Comparison of ENCODE assay signal across 1 cellular context in genomic region chr10:50659865-50660730, GRCh38.
TF ChIP-seq lines count a peak whose summit lies in the region.
"Not testable (repeated sequence)": the region's sequence is repeated elsewhere in the genome, so short reads cannot be mapped to it uniquely, and the experiment has no call there.

No MANE protein-coding gene starts in this region.

TF ChIP-seq in HepG2, 621 proteins besides CTCF, POLR2A, EP300 and RAD21 (continued from another document and continues in another):
- peak; percentile 94 for TF ChIP-seq ZNF687 (CRISPR knock-in tag; IDR thresholded peaks at IDR 0.05)
- peak; percentile 55 for TF ChIP-seq PHF20 (CRISPR knock-in tag; IDR thresholded peaks at IDR 0.05)
- peak; percentile 52; the same call in 1 of the 2 replicates for TF ChIP-seq KMT2A (CRISPR knock-in tag; IDR thresholded peaks at IDR 0.05)
- TF ChIP-seq POLR2G (IDR thresholded peaks at IDR 0.05; ENCODE audit: low read depth, low read length): peak; percentile 75
- TF ChIP-seq RBFOX2 (IDR thresholded peaks at IDR 0.05; ENCODE audit: low read depth, low read length): 0 out of 2 replicates have a peak, but pooled peaks have one; percentile 39
- TF ChIP-seq CEBPG (CRISPR knock-in tag; IDR thresholded peaks at IDR 0.05): 0 out of 2 replicates have a peak, but pooled peaks have one; percentile 18
- peak; percentile 28; the same call in 1 of the 2 replicates for TF ChIP-seq HDAC2 (CRISPR knock-in tag; IDR thresholded peaks at IDR 0.05)
- peak; percentile 53; the same call in 1 of the 2 replicates for TF ChIP-seq YEATS4 (CRISPR knock-in tag; IDR thresholded peaks at IDR 0.05; ENCODE audit: borderline replicate concordance)
- TF ChIP-seq SALL1 (CRISPR knock-in tag; IDR thresholded peaks at IDR 0.05): peak; percentile 71
- peak; percentile 50; the same call in 1 of the 2 replicates for TF ChIP-seq MYC (CRISPR knock-in tag; IDR thresholded peaks at IDR 0.05; ENCODE audit: borderline replicate concordance)
- TF ChIP-seq GABPB1 (CRISPR knock-in tag; IDR thresholded peaks at IDR 0.05): peak; percentile 92
- peak; percentile 75 for TF ChIP-seq NR2C2 (CRISPR knock-in tag; IDR thresholded peaks at IDR 0.05; ENCODE audit: borderline replicate concordance)
- TF ChIP-seq UBTF (CRISPR knock-in tag; IDR thresholded peaks at IDR 0.05): peak; percentile 54
- TF ChIP-seq ETV5 (CRISPR knock-in tag; IDR thresholded peaks at IDR 0.05; ENCODE audit: borderline replicate concordance): peak; percentile 66
- TF ChIP-seq ZBTB40, CREB1 (IDR thresholded peaks at IDR 0.05): not testable (repeated sequence)
- peak; percentile 32; the same call in 1 of the 2 replicates for TF ChIP-seq ZBTB40 (CRISPR knock-in tag; IDR thresholded peaks at IDR 0.05)
- peak; percentile 74 for TF ChIP-seq GABPA (IDR thresholded peaks at IDR 0.05; ENCODE audit: low read depth, low read length)
- TF ChIP-seq GABPA (CRISPR knock-in tag; IDR thresholded peaks at IDR 0.05; ENCODE audit: low read depth): peak; percentile 92
- TF ChIP-seq ZNF451 (CRISPR knock-in tag; IDR thresholded peaks at IDR 0.05): 0 out of 2 replicates have a peak, but pooled peaks have one; percentile 33
- TF ChIP-seq HOMEZ (CRISPR knock-in tag; IDR thresholded peaks at IDR 0.05; ENCODE audit: low read depth): peak; percentile 27; the same call in 1 of the 2 replicates
- 0 out of 4 replicates have a peak, but pooled peaks of 1 of the 2 experiments have one; percentile 56 for TF ChIP-seq KLF16 (CRISPR knock-in tag; IDR thresholded peaks at IDR 0.05)
- TF ChIP-seq ZNF614 (CRISPR knock-in tag; IDR thresholded peaks at IDR 0.05; ENCODE audit: borderline replicate concordance): peak; percentile 63; the same call in 1 of the 2 replicates
- 0 out of 2 replicates have a peak, but pooled peaks have one; percentile 43 for TF ChIP-seq RXRA (CRISPR knock-in tag; IDR thresholded peaks at IDR 0.05)
- TF ChIP-seq KDM2A (CRISPR knock-in tag; IDR thresholded peaks at IDR 0.05; ENCODE audit: borderline replicate concordance, low read depth): peak; percentile 73; the same call in 1 of the 2 replicates
- TF ChIP-seq GATAD1 (CRISPR knock-in tag; IDR thresholded peaks at IDR 0.05): peak; percentile 72
- 0 out of 2 replicates have a peak, but pooled peaks have one; percentile 41 for TF ChIP-seq DRAP1 (CRISPR knock-in tag; IDR thresholded peaks at IDR 0.05)
- peak; percentile 79 for TF ChIP-seq TAF1 (CRISPR knock-in tag; IDR thresholded peaks at IDR 0.05)
- 0 out of 2 replicates have a peak, but pooled peaks have one; percentile 21 for TF ChIP-seq CREB1 (CRISPR knock-in tag; IDR thresholded peaks at IDR 0.05)
- TF ChIP-seq XRCC5 (optimal IDR thresholded peaks at IDR 0.05; ENCODE audit: low read length): peak; percentile 60
- peak; percentile 64; the same call in 1 of the 2 replicates for TF ChIP-seq ZFP91 (CRISPR knock-in tag; IDR thresholded peaks at IDR 0.05; ENCODE audit: borderline replicate concordance)
- TF ChIP-seq PHF8 (CRISPR knock-in tag; IDR thresholded peaks at IDR 0.05): peak; percentile 41; the same call in 1 of the 2 replicates
